ENCODE assay signal across 11 cellular contexts in the genomic region with DNA sequence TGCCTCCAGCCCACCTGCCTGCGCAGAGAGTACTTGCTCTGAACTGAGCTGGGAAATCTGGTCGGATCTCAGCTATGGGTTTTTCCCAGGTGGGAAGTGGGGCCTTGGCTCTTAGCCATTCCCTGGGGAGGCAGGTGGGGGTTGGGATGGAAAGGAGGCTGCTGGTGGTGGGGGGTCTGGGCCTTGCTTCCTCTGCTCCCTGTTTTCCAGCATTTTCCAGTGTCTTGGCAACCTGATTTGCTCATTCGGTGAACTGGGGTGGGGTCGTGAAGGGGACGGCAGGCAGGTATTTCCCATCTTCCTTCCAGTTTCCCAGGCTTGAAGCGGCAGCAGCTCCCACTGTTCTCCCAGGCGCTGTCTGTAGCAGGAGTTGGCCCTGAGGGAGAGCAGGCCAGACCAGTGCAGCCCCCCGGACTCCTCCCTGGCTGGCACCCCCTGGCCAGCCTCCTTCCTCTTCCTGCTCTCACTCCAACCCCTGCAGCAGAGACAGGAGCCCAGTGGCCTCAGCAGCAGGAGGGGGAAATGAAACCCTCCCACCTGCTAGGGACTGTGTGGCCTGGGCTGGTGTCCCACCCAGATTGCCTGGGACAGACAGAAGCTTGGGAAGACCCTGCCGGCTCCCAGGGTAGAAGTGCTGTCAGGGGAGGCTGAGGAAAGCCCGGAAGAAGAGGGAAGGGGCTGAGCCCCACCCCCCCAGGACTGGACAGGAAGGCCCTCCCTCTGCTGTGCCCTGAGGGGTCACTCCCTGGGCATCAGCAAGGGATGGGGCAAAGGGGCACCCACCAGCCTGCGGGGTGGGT. TPM values are rescaled to one million over a fixed set of nuclear protein-coding genes. Genes with fewer than 3 reads are reported as not detected.
DNase-seq lines count a peak whose midpoint lies in the region; ATAC-seq and TF ChIP-seq lines count a peak whose summit lies in the region.
"Had no signal": no experiment of that assay in that cellular context is flagged by ENCODE, and none has a peak within 500 bp of the region (broad histone marks: within the 10 kb centered on the region; RNA-seq: fewer than 3 reads in every experiment).

No MANE protein-coding gene starts in this region.

- H3K36me3 ChIP-seq in BLaER1 (peaks cover 63% of the 10 kb centered on the region), HUES6 (ENCODE audit: control insufficient read depth, insufficient read depth, low read length) (peaks cover 34% of the 10 kb centered on the region), Caco-2 (ENCODE audit: control insufficient read depth, insufficient read depth, low read length) (peaks cover 3% of the 10 kb centered on the region)

- peaks cover 32% of the 10 kb centered on the region for H3K36me3 Mint-ChIP-seq in nephron (ENCODE audit: low read depth)
- peaks cover 6% of the 10 kb centered on the region for H3K36me3 Mint-ChIP-seq in Caco-2 (ENCODE audit: insufficient read depth, unreplicated experiment)

- POLR2A ChIA-PET in Caco-2 (lab: Charles Lee), result no interaction called here

- H3K4me2 ChIP-seq in BLaER1, result peak overlapping the region; percentile 97

- H3K27ac ChIP-seq in BLaER1, result peak overlapping the region; percentile 98
- peak overlapping the region; percentile 38 for H3K27ac ChIP-seq in HUES6 (ENCODE audit: low read depth, low read length)
- H3K27ac ChIP-seq in caudate nucleus (ENCODE audit: low read depth, low read length), result peak overlapping the region; percentile 30

- H3K27me3 Mint-ChIP-seq in nephron (ENCODE audit: low read depth) (no peaks in the 10 kb centered on the region), Caco-2 (ENCODE audit: insufficient read depth, unreplicated experiment) (no peaks in the 10 kb centered on the region)

- H4K20me1 ChIP-seq in BLaER1, result peaks cover 100% of the 10 kb centered on the region

- H3K4me1 ChIP-seq in BLaER1, result peaks cover 75% of the 10 kb centered on the region
- H3K4me1 ChIP-seq in HUES6 (ENCODE audit: control insufficient read depth, insufficient read depth, low read length), result peaks cover 58% of the 10 kb centered on the region
- peaks cover 11% of the 10 kb centered on the region for H3K4me1 ChIP-seq in Caco-2

- H3K4me1 Mint-ChIP-seq in nephron, result peaks cover 60% of the 10 kb centered on the region
- peaks cover 11% of the 10 kb centered on the region for H3K4me1 Mint-ChIP-seq in Caco-2 (ENCODE audit: low read depth, unreplicated experiment)

- DNase-seq in caudate nucleus (lab: John Stamatoyannopoulos, UW) (no peak), dedifferentiated amniotic fluid mesenchymal stem cell (ENCODE audit: extremely low spot score) (no peak), Caco-2 (no peak), UCSD-AML1 (lab: John Stamatoyannopoulos, UW; ENCODE audit: unreplicated experiment) (no peak)
- DNase-seq: DMS79, Kasumi-1, left colon had no signal

- no peaks in the 10 kb centered on the region for H3K9me3 Mint-ChIP-seq in nephron
- no peaks in the 10 kb centered on the region for H3K9me3 Mint-ChIP-seq in Caco-2 (ENCODE audit: unreplicated experiment)

- TF ChIP-seq CTCF in nephron (IDR thresholded peaks at IDR 0.05; ENCODE audit: unreplicated experiment in 3 of 3) (no peak), Caco-2 (IDR thresholded peaks at IDR 0.05; ENCODE audit: insufficient read depth in 1 of 2, low read depth in 1 of 2, low read length in 1 of 2, severe bottlenecking in 1 of 2, unreplicated experiment in 1 of 2) (no peak)

- ATAC-seq in HG02610 (IDR thresholded peaks at IDR 0.05; ENCODE audit: unreplicated experiment), result no peak
- ATAC-seq: left colon had no signal

- no TSS peak for BruUV-seq in Caco-2 (replicated peaks; lab: Mats Ljungman, UMichigan)

- H3K9ac ChIP-seq in BLaER1 (peak overlapping the region; percentile 97), HUES6 (ENCODE audit: low read length) (no peak overlapping the region)

- no peaks in the 10 kb centered on the region for H3K9me3 ChIP-seq in BLaER1
- H3K9me3 ChIP-seq in HUES6 (ENCODE audit: control insufficient read depth, insufficient read depth, low read depth, low read length), result no peaks in the 10 kb centered on the region
- no peaks in the 10 kb centered on the region for H3K9me3 ChIP-seq in Caco-2

- H3K4me3 Mint-ChIP-seq in nephron (peak overlapping the region in 2 of 3 experiments; percentile 51 to 65), Caco-2 (ENCODE audit: unreplicated experiment) (no peak overlapping the region)

- H3K4me3 ChIP-seq in BLaER1 (peak overlapping the region; percentile 95), HUES6 (ENCODE audit: low read depth, low read length) (no peak overlapping the region), Caco-2 (ENCODE audit: low read depth, low read length) (no peak overlapping the region)

- CTCF ChIA-PET in Caco-2 (lab: Charles Lee), result no interaction called here

- H3K27me3 ChIP-seq in BLaER1, result no peaks in the 10 kb centered on the region
- no peaks in the 10 kb centered on the region for H3K27me3 ChIP-seq in HUES6 (ENCODE audit: control insufficient read depth, insufficient read depth, low read length)
- H3K27me3 ChIP-seq in Caco-2 (replicated peaks; ENCODE audit: control insufficient read depth, insufficient read depth, low read length), result no peaks in the 10 kb centered on the region

- intact Hi-C loops in Caco-2 (cut with micrococcal nuclease; ENCODE audit: unreplicated experiment), result no loop called here

- H3K27ac Mint-ChIP-seq in nephron (peak overlapping the region; percentile 88 to 96 (median 95)), Caco-2 (ENCODE audit: unreplicated experiment) (no peak overlapping the region)

RNA-seq across cellular contexts. Expression of a gene that starts 6.6 kb away (rescaled TPM):
- total RNA-seq in Caco-2 (2022), result 40.9 and 44.4 TPM in 2 replicates

Comparison
In these comparisons a context has a peak if more than half of its experiments do, and no peak if none do; other contexts are left out.
1. H3K27ac ChIP-seq: peak in every context shown above with its lines; median percentile 98 in BLaER1; 38 in HUES6; 30 in caudate nucleus.